In genomic region chr10:123153486-123154091, GRCh38 we compare ENCODE assay signal across 9 cellular contexts. TPM values are rescaled to one million over a fixed set of nuclear protein-coding genes. Genes with fewer than 3 reads are reported as not detected.
DNase-seq lines count a peak whose midpoint lies in the region; ATAC-seq and TF ChIP-seq lines count a peak whose summit lies in the region.
"Had no signal": no experiment of that assay in that cellular context is flagged by ENCODE, and none has a peak within 500 bp of the region (broad histone marks: within the 10 kb centered on the region; RNA-seq: fewer than 3 reads in every experiment).

No MANE protein-coding gene starts in this region.

- POLR2A ChIA-PET in activated CD4-positive, alpha-beta memory T cell treated with anti-CD3 and anti-CD28 coated beads, Interleukin-2, amount 10 ng/mL, durations not matched to agents 7 days and 5 days (lab: Charles Lee) = interaction anchor here (0.5 to 2.2 kb wide), 16 partner anchors 9 to 1265 kb away, joined by 3 to 15 read pairs (median 4); partner anchors contain the start of genes ACADSB, C10orf88, IKZF5 and OAT

- no peak overlapping the region for H3K27ac ChIP-seq in right atrium auricular region
- no peak overlapping the region for H3K27ac ChIP-seq in mesenchymal stem cell (ENCODE audit: low read length, poor library complexity, severe bottlenecking)
- H3K27ac ChIP-seq in testis = no peak overlapping the region
- H3K27ac ChIP-seq in substantia nigra (ENCODE audit: low read depth, low read length, poor library complexity, severe bottlenecking) = no peak overlapping the region

- no peak overlapping the region for H2AK5ac ChIP-seq in mesenchymal stem cell (ENCODE audit: low read length, severe bottlenecking)

- H2AFZ ChIP-seq in mesenchymal stem cell (ENCODE audit: low read depth, low read length) = no peak overlapping the region

- H3K23ac ChIP-seq in mesenchymal stem cell (ENCODE audit: low read length in 2 of 2) = no peak overlapping the region

- TF ChIP-seq CTCF in right atrium auricular region (IDR thresholded peaks at IDR 0.05) (no peak), testis (IDR thresholded peaks at IDR 0.05) (no peak)

- H4K91ac ChIP-seq in mesenchymal stem cell (ENCODE audit: low read length) = no peak overlapping the region

- DNase-seq in Right ventricle myocardium inferior (ENCODE audit: missing footprints) (peak; percentile 40), right atrium auricular region (ENCODE audit: low spot score) (no peak), mesenchymal stem cell (no peak), testis (no peak), substantia nigra (lab: John Stamatoyannopoulos, UW) (no peak), COLO829 (ENCODE audit: low spot score) (no peak)
- DNase-seq in activated CD4-positive, alpha-beta memory T cell treated with anti-CD3 and anti-CD28 coated beads, Interleukin-2, amount 10 ng/mL, durations not matched to agents 7 days and 5 days = no peak

- peaks cover 46% of the 10 kb centered on the region for H3K36me3 Mint-ChIP-seq in activated CD4-positive, alpha-beta memory T cell treated with anti-CD3 and anti-CD28 coated beads, Interleukin-2, amount 10 ng/mL, durations not matched to agents 7 days and 5 days (ENCODE audit: low read depth)

- H3K9me3 Mint-ChIP-seq in activated CD4-positive, alpha-beta memory T cell treated with anti-CD3 and anti-CD28 coated beads, Interleukin-2, amount 10 ng/mL, durations not matched to agents 7 days and 5 days = no peaks in the 10 kb centered on the region

- H3K4me3 ChIP-seq in right atrium auricular region = no peak overlapping the region
- no peak overlapping the region for H3K4me3 ChIP-seq in mesenchymal stem cell (ENCODE audit: insufficient read depth in 1 of 2, low read depth in 1 of 2, low read length in 2 of 2)
- H3K4me3 ChIP-seq in testis = peak overlapping the region; percentile 65 to 89

- H3K9me3 ChIP-seq in right atrium auricular region (no peaks in the 10 kb centered on the region), mesenchymal stem cell (ENCODE audit: control insufficient read depth, low read length) (no peaks in the 10 kb centered on the region), testis (no peaks in the 10 kb centered on the region)
- H3K9me3 ChIP-seq: ovary had no signal

- no peak overlapping the region for H4K8ac ChIP-seq in mesenchymal stem cell (ENCODE audit: low read length)

- no peak overlapping the region for H2BK5ac ChIP-seq in mesenchymal stem cell (ENCODE audit: low read depth, low read length, poor library complexity, severe bottlenecking)

- H3K9ac ChIP-seq in mesenchymal stem cell (ENCODE audit: low read length) = no peak overlapping the region

- H3K14ac ChIP-seq in mesenchymal stem cell (ENCODE audit: low read length in 2 of 2) = no peak overlapping the region

- H3K79me1 ChIP-seq in mesenchymal stem cell (replicated peaks; ENCODE audit: low read length, poor library complexity, severe bottlenecking) = no peaks in the 10 kb centered on the region

- H3K4me2 ChIP-seq in mesenchymal stem cell (ENCODE audit: low read length, poor library complexity, severe bottlenecking) = no peak overlapping the region

- ATAC-seq in Right ventricle myocardium inferior = no peak
- no peak for ATAC-seq in GM21528 (IDR thresholded peaks at IDR 0.05; ENCODE audit: low FRiP score, unreplicated experiment)

- peak overlapping the region; percentile 49 for H2BK15ac ChIP-seq in mesenchymal stem cell (ENCODE audit: low read depth, poor library complexity, severe bottlenecking)

- peaks cover 0 to 57% of the 10 kb centered on the region in 2 donors for H3K4me1 ChIP-seq in right atrium auricular region
- H3K4me1 ChIP-seq in mesenchymal stem cell (ENCODE audit: control insufficient read depth, insufficient read depth, low read depth, low read length) = peaks cover 25% of the 10 kb centered on the region
- H3K4me1 ChIP-seq in testis = peaks cover 14% of the 10 kb centered on the region

- peaks cover 24% of the 10 kb centered on the region for H3K36me3 ChIP-seq in right atrium auricular region
- H3K36me3 ChIP-seq in mesenchymal stem cell (ENCODE audit: control insufficient read depth in 1 of 2, insufficient read depth in 2 of 2, low read depth in 1 of 2, low read length in 2 of 2) = peaks cover 3 to 33% of the 10 kb centered on the region in 2 experiments
- no peaks in the 10 kb centered on the region for H3K36me3 ChIP-seq in testis (ENCODE audit: low read depth, missing control alignments)
- H3K36me3 ChIP-seq: ovary had no signal

- CTCF ChIA-PET in activated CD4-positive, alpha-beta memory T cell treated with anti-CD3 and anti-CD28 coated beads, Interleukin-2, amount 10 ng/mL, durations not matched to agents 7 days and 5 days (lab: Charles Lee) = interaction anchor here (0.8 to 1.3 kb wide), 6 partner anchors 8 to 143 kb away, joined by 3 to 7 read pairs (median 4); no protein-coding TSS in a partner anchor

- no peak overlapping the region for H2BK120ac ChIP-seq in mesenchymal stem cell (ENCODE audit: low read depth, low read length)

- peaks cover 64% of the 10 kb centered on the region for H3K4me1 Mint-ChIP-seq in activated CD4-positive, alpha-beta memory T cell treated with anti-CD3 and anti-CD28 coated beads, Interleukin-2, amount 10 ng/mL, durations not matched to agents 7 days and 5 days

- intact Hi-C loops in Right ventricle myocardium inferior (cut with DNase I) = no loop called here
- intact Hi-C loops in testis (cut with DNase I; ENCODE audit: low total_unique reads) = no loop called here

- H3K27ac Mint-ChIP-seq in activated CD4-positive, alpha-beta memory T cell treated with anti-CD3 and anti-CD28 coated beads, Interleukin-2, amount 10 ng/mL, durations not matched to agents 7 days and 5 days = peak overlapping the region; percentile 100

- 32% methylated on average over 9 of the region's 9 CpGs for WGBS in mesenchymal stem cell
- 31 to 36% methylated on average over 9 of the region's 9 CpGs for WGBS in testis, 2 donors

- no peak overlapping the region for H3K18ac ChIP-seq in mesenchymal stem cell (ENCODE audit: low read depth in 1 of 2, low read length in 2 of 2)

- H2BK12ac ChIP-seq in mesenchymal stem cell (ENCODE audit: low read length in 2 of 2) = no peak overlapping the region

- H3K27me3 Mint-ChIP-seq in activated CD4-positive, alpha-beta memory T cell treated with anti-CD3 and anti-CD28 coated beads, Interleukin-2, amount 10 ng/mL, durations not matched to agents 7 days and 5 days = peaks cover 30% of the 10 kb centered on the region

- H3K27me3 ChIP-seq in right atrium auricular region (peaks cover 37 to 40% of the 10 kb centered on the region in 2 donors), mesenchymal stem cell (ENCODE audit: control insufficient read depth in 1 of 2, insufficient read depth in 1 of 2, low read length in 2 of 2) (peaks cover 44 to 45% of the 10 kb centered on the region in 2 experiments), testis (no peaks in the 10 kb centered on the region)

- TF ChIP-seq POLR2A in testis (IDR thresholded peaks at IDR 0.05) = no peak

- no peak overlapping the region for H3K4ac ChIP-seq in mesenchymal stem cell (ENCODE audit: low read depth in 1 of 2, low read length in 2 of 2)

- H3K4me3 Mint-ChIP-seq in activated CD4-positive, alpha-beta memory T cell treated with anti-CD3 and anti-CD28 coated beads, Interleukin-2, amount 10 ng/mL, durations not matched to agents 7 days and 5 days = peak overlapping the region; percentile 99

RNA-seq across cellular contexts. Expression of gene BUB3, which starts 0.6 kb away (rescaled TPM):
- total RNA-seq in Right ventricle myocardium inferior (37.7 TPM), right atrium auricular region (10 to 100 TPM; 35.4 to 36.9 TPM), testis (10 to 100 TPM; 78.7 to 96.0 TPM)
- total RNA-seq in activated CD4-positive, alpha-beta memory T cell treated with anti-CD3 and anti-CD28 coated beads, Interleukin-2, amount 10 ng/mL, durations not matched to agents 7 days and 5 days = 100 to 1,000 TPM; 266 to 275 TPM
- 52.0 TPM for polyA plus RNA-seq in mesenchymal stem cell (2013, experiment 1 of 2)
- polyA plus RNA-seq in mesenchymal stem cell (2013, experiment 2 of 2) = 54.7 TPM
- 148 TPM for polyA plus RNA-seq in testis (ENCODE audit: insufficient read depth, low read depth, low replicate concordance)

RNA-seq across cellular contexts. Expression of gene HMX2, which starts 5.7 kb away (rescaled TPM):
- total RNA-seq in Right ventricle myocardium inferior (not detected), right atrium auricular region (not detected), testis (under 1 TPM; 0.19 to 0.47 TPM)
- total RNA-seq in activated CD4-positive, alpha-beta memory T cell treated with anti-CD3 and anti-CD28 coated beads, Interleukin-2, amount 10 ng/mL, durations not matched to agents 7 days and 5 days = not detected
- polyA plus RNA-seq in mesenchymal stem cell (2013, experiment 1 of 2) = not detected
- polyA plus RNA-seq in mesenchymal stem cell (2013, experiment 2 of 2) = not detected
- polyA plus RNA-seq in testis (ENCODE audit: insufficient read depth, low read depth, low replicate concordance) = not detected
- total RNA-seq: ovary had no signal
- polyA plus RNA-seq: ovary had no signal

RNA-seq across cellular contexts. Expression of gene HMX3, which starts 17.8 kb away (rescaled TPM):
- total RNA-seq in Right ventricle myocardium inferior = not detected
- not detected for total RNA-seq in right atrium auricular region
- total RNA-seq in activated CD4-positive, alpha-beta memory T cell treated with anti-CD3 and anti-CD28 coated beads, Interleukin-2, amount 10 ng/mL, durations not matched to agents 7 days and 5 days = not detected
- not detected for polyA plus RNA-seq in mesenchymal stem cell (2013, experiment 1 of 2)
- polyA plus RNA-seq in mesenchymal stem cell (2013, experiment 2 of 2) = not detected
- under 1 TPM; 0.25 to 0.55 TPM for total RNA-seq in testis
- not detected for polyA plus RNA-seq in testis (ENCODE audit: insufficient read depth, low read depth, low replicate concordance)
- polyA plus RNA-seq: ovary had no signal

Comparison
In these comparisons a context has a peak if more than half of its experiments do, and no peak if none do; other contexts are left out.
1. H3K4me3 ChIP-seq: peak in testis (2 of 2); none in right atrium auricular region (0 of 2) and mesenchymal stem cell (0 of 2).